In genomic region chr17:81129289-81129688, GRCh38 we compare ENCODE assay signal across 1 cellular context.
TF ChIP-seq lines count a peak whose summit lies in the region.

No MANE protein-coding gene starts in this region.

TF ChIP-seq in SK-N-SH treated with all-trans-retinoic acid at 6 μM for 48 hours, 23 proteins besides CTCF, POLR2A, EP300 and RAD21 (continued from another document):
- TF ChIP-seq ESRRG (CRISPR knock-in tag; IDR thresholded peaks at IDR 0.05), result no peak
- TF ChIP-seq PPARA (CRISPR knock-in tag; IDR thresholded peaks at IDR 0.05; ENCODE audit: borderline replicate concordance), result no peak
- TF ChIP-seq ZFP3 (CRISPR knock-in tag; IDR thresholded peaks at IDR 0.05), result no peak
- TF ChIP-seq POU6F1 (CRISPR knock-in tag; IDR thresholded peaks at IDR 0.05; ENCODE audit: borderline replicate concordance, low read depth), result no peak
TF ChIP-seq in SK-N-SH treated with all-trans-retinoic acid at 6 μM for 48 hours: peak in this region for 0.
